Comparison of ENCODE assay signal across 1 cellular context in the genomic region with DNA sequence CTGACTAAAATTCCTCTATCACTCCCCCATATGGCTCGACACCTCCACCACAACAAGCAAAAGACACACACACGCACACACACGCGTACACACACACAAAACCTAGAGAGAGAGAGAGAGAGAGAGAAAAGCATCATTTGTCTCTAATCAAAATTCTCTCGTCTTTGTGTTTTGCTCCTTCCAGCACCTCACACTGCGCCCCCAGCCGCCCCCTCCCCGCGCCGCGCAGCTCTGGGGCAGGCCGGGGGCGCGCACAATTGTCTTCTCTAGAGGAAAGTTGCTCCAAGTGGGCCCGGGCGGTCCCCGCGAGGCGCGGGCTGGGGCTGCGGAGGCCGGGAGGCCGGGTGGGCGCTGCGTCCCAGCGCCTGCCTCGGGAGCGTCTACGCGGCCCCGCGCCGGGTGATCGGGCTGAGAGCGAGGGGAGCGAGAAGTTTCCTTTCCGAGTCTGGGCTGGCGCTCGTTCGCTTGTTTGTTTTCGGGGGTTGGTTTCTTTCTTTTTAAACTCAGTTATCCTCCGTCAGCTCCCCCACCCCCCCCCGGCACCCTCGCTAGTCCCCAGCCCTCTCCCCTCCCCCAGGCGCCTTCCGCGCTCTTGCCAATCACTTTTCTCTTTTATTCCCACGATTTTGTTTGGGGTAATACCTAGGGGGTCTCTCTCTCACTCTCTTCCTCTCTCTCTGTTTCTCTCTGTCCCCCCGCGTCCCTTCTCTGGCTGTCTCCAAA.
TF ChIP-seq lines count a peak whose summit lies in the region.

No MANE protein-coding gene starts in this region.

TF ChIP-seq in GM12878, 131 proteins besides CTCF, POLR2A, EP300 and RAD21 (continued from another document):
- TF ChIP-seq, protein P1, sequence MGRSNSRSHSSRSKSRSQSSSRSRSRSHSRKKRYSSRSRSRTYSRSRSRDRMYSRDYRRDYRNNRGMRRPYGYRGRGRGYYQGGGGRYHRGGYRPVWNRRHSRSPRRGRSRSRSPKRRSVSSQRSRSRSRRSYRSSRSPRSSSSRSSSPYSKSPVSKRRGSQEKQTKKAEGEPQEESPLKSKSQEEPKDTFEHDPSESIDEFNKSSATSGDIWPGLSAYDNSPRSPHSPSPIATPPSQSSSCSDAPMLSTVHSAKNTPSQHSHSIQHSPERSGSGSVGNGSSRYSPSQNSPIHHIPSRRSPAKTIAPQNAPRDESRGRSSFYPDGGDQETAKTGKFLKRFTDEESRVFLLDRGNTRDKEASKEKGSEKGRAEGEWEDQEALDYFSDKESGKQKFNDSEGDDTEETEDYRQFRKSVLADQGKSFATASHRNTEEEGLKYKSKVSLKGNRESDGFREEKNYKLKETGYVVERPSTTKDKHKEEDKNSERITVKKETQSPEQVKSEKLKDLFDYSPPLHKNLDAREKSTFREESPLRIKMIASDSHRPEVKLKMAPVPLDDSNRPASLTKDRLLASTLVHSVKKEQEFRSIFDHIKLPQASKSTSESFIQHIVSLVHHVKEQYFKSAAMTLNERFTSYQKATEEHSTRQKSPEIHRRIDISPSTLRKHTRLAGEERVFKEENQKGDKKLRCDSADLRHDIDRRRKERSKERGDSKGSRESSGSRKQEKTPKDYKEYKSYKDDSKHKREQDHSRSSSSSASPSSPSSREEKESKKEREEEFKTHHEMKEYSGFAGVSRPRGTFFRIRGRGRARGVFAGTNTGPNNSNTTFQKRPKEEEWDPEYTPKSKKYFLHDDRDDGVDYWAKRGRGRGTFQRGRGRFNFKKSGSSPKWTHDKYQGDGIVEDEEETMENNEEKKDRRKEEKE (IDR thresholded peaks at IDR 0.05): no peak
